Comparison of ENCODE assay signal across 9 cellular contexts in the genomic region with DNA sequence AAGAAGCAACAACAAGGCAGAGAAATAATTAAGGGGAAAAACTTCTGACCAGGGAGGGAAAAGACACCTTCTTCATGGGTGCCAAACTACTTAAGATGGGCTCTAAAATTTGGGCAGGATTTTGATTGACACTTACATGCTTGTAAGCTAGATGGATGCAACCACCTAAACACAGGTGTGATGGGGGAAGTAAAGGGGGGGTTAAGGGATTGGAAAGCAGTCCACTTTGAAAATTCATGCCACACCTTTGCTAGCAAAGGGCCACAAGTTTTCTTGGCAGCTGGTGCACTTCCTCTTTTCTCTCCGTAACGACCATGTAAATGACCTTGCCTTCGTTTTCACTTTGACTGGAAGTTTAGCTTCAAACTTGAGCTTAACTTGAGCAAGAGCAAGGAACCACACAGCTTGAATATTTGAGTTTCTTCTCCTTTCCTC. TPM values are rescaled to one million over a fixed set of nuclear protein-coding genes. Genes with fewer than 3 reads are reported as not detected.
DNase-seq lines count a peak whose midpoint lies in the region; ATAC-seq, FAIRE-seq and TF ChIP-seq lines count a peak whose summit lies in the region.
"Had no signal": no experiment of that assay in that cellular context is flagged by ENCODE, and none has a peak within 500 bp of the region (broad histone marks: within the 10 kb centered on the region; RNA-seq: fewer than 3 reads in every experiment).

No MANE protein-coding gene starts in this region.

- H3K27me3 Mint-ChIP-seq in effector memory CD8-positive, alpha-beta T cell, result peaks cover 5 to 27% of the 10 kb centered on the region in 2 donors
- H3K27me3 Mint-ChIP-seq in type B pancreatic cell, result peaks cover 19% of the 10 kb centered on the region
- H3K27me3 Mint-ChIP-seq: activated naive CD4-positive, alpha-beta T cell treated with anti-CD3 and anti-CD28 coated beads, Interleukin-2, amount 50 U/mL, for 24 hours had no signal

- peak overlapping the region; percentile 4 to 49 for H3K4me3 Mint-ChIP-seq in effector memory CD8-positive, alpha-beta T cell
- H3K4me3 Mint-ChIP-seq in type B pancreatic cell, result no peak overlapping the region
- H3K4me3 Mint-ChIP-seq: activated naive CD4-positive, alpha-beta T cell treated with anti-CD3 and anti-CD28 coated beads, Interleukin-2, amount 50 U/mL, for 24 hours had no signal

- in situ Hi-C loops in brain microvascular endothelial cell (cut with HindIII; ENCODE audit: low pct_ligation_motif_present, low sequenced_read_pairs), result no loop called here

- no peaks in the 10 kb centered on the region for H3K36me3 ChIP-seq in brain microvascular endothelial cell (replicated peaks)

- H3K27me3 ChIP-seq in brain microvascular endothelial cell (replicated peaks), result no peaks in the 10 kb centered on the region

- TF ChIP-seq POLR2A in GM12891 (IDR thresholded peaks at IDR 0.05; ENCODE audit: low read depth, low read length), result no peak

- FAIRE-seq in GM12891 (lab: Jason Lieb, UNC), result peak; percentile 91

- H3K36me3 Mint-ChIP-seq in effector memory CD8-positive, alpha-beta T cell (ENCODE audit: insufficient read depth), result peaks cover 5% of the 10 kb centered on the region
- H3K36me3 Mint-ChIP-seq in type B pancreatic cell, result no peaks in the 10 kb centered on the region
- H3K36me3 Mint-ChIP-seq: activated naive CD4-positive, alpha-beta T cell treated with anti-CD3 and anti-CD28 coated beads, Interleukin-2, amount 50 U/mL, for 24 hours had no signal

- no peak overlapping the region for H3K27ac ChIP-seq in brain microvascular endothelial cell

- H3K27ac Mint-ChIP-seq in effector memory CD8-positive, alpha-beta T cell, result peak overlapping the region; percentile 24 to 65
- no peak overlapping the region for H3K27ac Mint-ChIP-seq in type B pancreatic cell
- H3K27ac Mint-ChIP-seq: activated naive CD4-positive, alpha-beta T cell treated with anti-CD3 and anti-CD28 coated beads, Interleukin-2, amount 50 U/mL, for 24 hours had no signal

- ATAC-seq in GM21447 (IDR thresholded peaks at IDR 0.05; ENCODE audit: unreplicated experiment) (peak; percentile 98), HG03571 (IDR thresholded peaks at IDR 0.05; ENCODE audit: unreplicated experiment) (peak; percentile 94)
- peak; percentile 49 for ATAC-seq in effector memory CD8-positive, alpha-beta T cell (replicated peaks)

- TF ChIP-seq CTCF in type B pancreatic cell (conservative IDR thresholded peaks at IDR 0.05) (no peak), brain microvascular endothelial cell (IDR thresholded peaks at IDR 0.05; ENCODE audit: low read depth, low read length, missing control alignments) (no peak)

- DNase-seq in GM12891 (ENCODE audit: insufficient read length, low spot score) (peak; percentile 52), type B pancreatic cell (ENCODE audit: extremely low spot score, unreplicated experiment) (no peak), brain microvascular endothelial cell (no peak), middle frontal gyrus (ENCODE audit: extremely low spot score, low spot score) (no peak)
- no peak for DNase-seq in effector memory CD8-positive, alpha-beta T cell
- no peak for DNase-seq in stimulated activated naive CD4-positive, alpha-beta T cell treated with Interleukin-2 at 50 U/mL for 16 hours (lab: John Stamatoyannopoulos, UW)

- peaks cover 7 to 18% of the 10 kb centered on the region in 2 donors for H3K4me1 Mint-ChIP-seq in effector memory CD8-positive, alpha-beta T cell (ENCODE audit: low read depth in 2 of 2)
- no peaks in the 10 kb centered on the region for H3K4me1 Mint-ChIP-seq in type B pancreatic cell (ENCODE audit: unreplicated experiment)

- H3K9me3 Mint-ChIP-seq in effector memory CD8-positive, alpha-beta T cell, result no peaks in the 10 kb centered on the region
- no peaks in the 10 kb centered on the region for H3K9me3 Mint-ChIP-seq in type B pancreatic cell
- H3K9me3 Mint-ChIP-seq: activated naive CD4-positive, alpha-beta T cell treated with anti-CD3 and anti-CD28 coated beads, Interleukin-2, amount 50 U/mL, for 24 hours had no signal

- no peak overlapping the region for H3K4me3 ChIP-seq in brain microvascular endothelial cell (ENCODE audit: low read depth, low read length)

TF ChIP-seq in GM12891, 5 proteins besides CTCF, POLR2A, EP300 and RAD21:
- TF ChIP-seq PAX5 (IDR thresholded peaks at IDR 0.05; ENCODE audit: insufficient read depth, low read length, severe bottlenecking), result peak; percentile 82
- TF ChIP-seq SPI1 (IDR thresholded peaks at IDR 0.05; ENCODE audit: low read depth, low read length), result peak; percentile 100
- 0 out of 2 replicates have a peak, but pooled peaks have one; percentile 25 for TF ChIP-seq POLR2AphosphoS5 (IDR thresholded peaks at IDR 0.05; ENCODE audit: low read depth, low read length)
- TF ChIP-seq POU2F2 (IDR thresholded peaks at IDR 0.05; ENCODE audit: low read depth, low read length), result peak; percentile 83
- TF ChIP-seq TAF1 (IDR thresholded peaks at IDR 0.05; ENCODE audit: low read depth, low read length), result no peak

RNA-seq across cellular contexts. Expression of a gene that starts 14.3 kb away (rescaled TPM):
- polyA plus RNA-seq in GM12891 (2012; ENCODE audit: low read depth, missing spikeins), result 75.4 TPM
- 242 and 263 TPM in 2 replicates for total RNA-seq in type B pancreatic cell (ENCODE audit: low replicate concordance)

RNA-seq across cellular contexts. Expression of a gene that starts 40.6 kb away (rescaled TPM):
- 12.2 TPM for polyA plus RNA-seq in GM12891 (2012; ENCODE audit: low read depth, missing spikeins)
- 39.0 and 52.2 TPM in 2 replicates for total RNA-seq in type B pancreatic cell (ENCODE audit: low replicate concordance)
